Comparison of ENCODE assay signal across 1 cellular context in genomic region chr16:70746708-70747424, GRCh38.
A peak's percentile ranks its signal among the peaks of the same experiment; 100 is the strongest.
TF ChIP-seq lines count a peak whose summit lies in the region.

No MANE protein-coding gene starts in this region.

TF ChIP-seq in HepG2, 621 proteins besides CTCF, POLR2A, EP300 and RAD21 (continued from another document):
- TF ChIP-seq, protein P1, sequence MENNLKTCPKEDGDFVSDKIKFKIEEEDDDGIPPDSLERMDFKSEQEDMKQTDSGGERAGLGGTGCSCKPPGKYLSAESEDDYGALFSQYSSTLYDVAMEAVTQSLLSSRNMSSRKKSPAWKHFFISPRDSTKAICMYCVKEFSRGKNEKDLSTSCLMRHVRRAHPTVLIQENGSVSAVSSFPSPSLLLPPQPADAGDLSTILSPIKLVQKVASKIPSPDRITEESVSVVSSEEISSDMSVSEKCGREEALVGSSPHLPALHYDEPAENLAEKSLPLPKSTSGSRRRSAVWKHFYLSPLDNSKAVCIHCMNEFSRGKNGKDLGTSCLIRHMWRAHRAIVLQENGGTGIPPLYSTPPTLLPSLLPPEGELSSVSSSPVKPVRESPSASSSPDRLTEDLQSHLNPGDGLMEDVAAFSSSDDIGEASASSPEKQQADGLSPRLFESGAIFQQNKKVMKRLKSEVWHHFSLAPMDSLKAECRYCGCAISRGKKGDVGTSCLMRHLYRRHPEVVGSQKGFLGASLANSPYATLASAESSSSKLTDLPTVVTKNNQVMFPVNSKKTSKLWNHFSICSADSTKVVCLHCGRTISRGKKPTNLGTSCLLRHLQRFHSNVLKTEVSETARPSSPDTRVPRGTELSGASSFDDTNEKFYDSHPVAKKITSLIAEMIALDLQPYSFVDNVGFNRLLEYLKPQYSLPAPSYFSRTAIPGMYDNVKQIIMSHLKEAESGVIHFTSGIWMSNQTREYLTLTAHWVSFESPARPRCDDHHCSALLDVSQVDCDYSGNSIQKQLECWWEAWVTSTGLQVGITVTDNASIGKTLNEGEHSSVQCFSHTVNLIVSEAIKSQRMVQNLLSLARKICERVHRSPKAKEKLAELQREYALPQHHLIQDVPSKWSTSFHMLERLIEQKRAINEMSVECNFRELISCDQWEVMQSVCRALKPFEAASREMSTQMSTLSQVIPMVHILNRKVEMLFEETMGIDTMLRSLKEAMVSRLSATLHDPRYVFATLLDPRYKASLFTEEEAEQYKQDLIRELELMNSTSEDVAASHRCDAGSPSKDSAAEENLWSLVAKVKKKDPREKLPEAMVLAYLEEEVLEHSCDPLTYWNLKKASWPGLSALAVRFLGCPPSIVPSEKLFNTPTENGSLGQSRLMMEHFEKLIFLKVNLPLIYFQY (CRISPR knock-in tag; IDR thresholded peaks at IDR 0.05; ENCODE audit: borderline replicate concordance), result peak; percentile 29; the same call in 1 of the 2 replicates
- TF ChIP-seq BRF2 (CRISPR knock-in tag; IDR thresholded peaks at IDR 0.05) (no peak), HOXD1 (CRISPR knock-in tag; IDR thresholded peaks at IDR 0.05) (0 out of 2 replicates have a peak, but pooled peaks have one; percentile 42), TEF (CRISPR knock-in tag; IDR thresholded peaks at IDR 0.05) (no peak), ELF3 (CRISPR knock-in tag; IDR thresholded peaks at IDR 0.05) (peak; percentile 99), PHF5A (CRISPR knock-in tag; IDR thresholded peaks at IDR 0.05; ENCODE audit: low read depth, unreplicated experiment) (no peak), FOSL1 (CRISPR knock-in tag; IDR thresholded peaks at IDR 0.05; ENCODE audit: borderline replicate concordance) (peak; percentile 100), ZNF781 (CRISPR knock-in tag; IDR thresholded peaks at IDR 0.05; ENCODE audit: borderline replicate concordance, not compliant biosample characterization) (no peak), ZNF281 (CRISPR knock-in tag; IDR thresholded peaks at IDR 0.05; ENCODE audit: borderline replicate concordance) (peak; percentile 85; the same call in 1 of the 2 replicates), TOPORS (CRISPR knock-in tag; IDR thresholded peaks at IDR 0.05) (no peak), ZSCAN31 (CRISPR knock-in tag; IDR thresholded peaks at IDR 0.05; ENCODE audit: low read depth) (peak; percentile 57; the same call in 1 of the 2 replicates), TBP (CRISPR knock-in tag; IDR thresholded peaks at IDR 0.05) (0 out of 2 replicates have a peak, but pooled peaks have one; percentile 29), SPEN (CRISPR knock-in tag; IDR thresholded peaks at IDR 0.05; ENCODE audit: low read depth) (peak; percentile 76), RFXANK (CRISPR knock-in tag; IDR thresholded peaks at IDR 0.05) (no peak), ZNF841 (CRISPR knock-in tag; IDR thresholded peaks at IDR 0.05; ENCODE audit: borderline replicate concordance) (no peak), KDM3A (CRISPR knock-in tag; IDR thresholded peaks at IDR 0.05; ENCODE audit: low read depth) (peak; percentile 86), PTBP1 (IDR thresholded peaks at IDR 0.05; ENCODE audit: low read depth, low read length, poor library complexity, severe bottlenecking) (no peak), ELK4 (CRISPR knock-in tag; IDR thresholded peaks at IDR 0.05; ENCODE audit: borderline replicate concordance) (no peak), ARNTL (CRISPR knock-in tag; IDR thresholded peaks at IDR 0.05) (peak; percentile 97), ZNF775 (CRISPR knock-in tag; IDR thresholded peaks at IDR 0.05; ENCODE audit: borderline replicate concordance) (no peak), ONECUT2 (CRISPR knock-in tag; IDR thresholded peaks at IDR 0.05) (no peak), U2AF2 (IDR thresholded peaks at IDR 0.05; ENCODE audit: low read depth, low read length) (no peak), ZNF367 (CRISPR knock-in tag; IDR thresholded peaks at IDR 0.05; ENCODE audit: borderline replicate concordance) (no peak), BATF2 (CRISPR knock-in tag; IDR thresholded peaks at IDR 0.05) (no peak), MAFG (CRISPR knock-in tag; IDR thresholded peaks at IDR 0.05) (no peak), ZNF260 (CRISPR knock-in tag; IDR thresholded peaks at IDR 0.05; ENCODE audit: borderline replicate concordance, low read depth) (0 out of 2 replicates have a peak, but pooled peaks have one; percentile 15), TGIF2 (CRISPR knock-in tag; IDR thresholded peaks at IDR 0.05) (peak; percentile 92), PATZ1 (CRISPR knock-in tag; IDR thresholded peaks at IDR 0.05) (peak; percentile 92), MAFF (IDR thresholded peaks at IDR 0.05; ENCODE audit: low read depth, low read length) (peak; percentile 35; the same call in 1 of the 2 replicates), ZNF737 (CRISPR knock-in tag; IDR thresholded peaks at IDR 0.05; ENCODE audit: borderline replicate concordance) (no peak), ZNF572 (CRISPR knock-in tag; IDR thresholded peaks at IDR 0.05) (0 out of 2 replicates have a peak, but pooled peaks have one; percentile 43), ZNF709 (CRISPR knock-in tag; IDR thresholded peaks at IDR 0.05) (peak; percentile 28; the same call in 1 of the 2 replicates)
- TF ChIP-seq, protein P2, sequence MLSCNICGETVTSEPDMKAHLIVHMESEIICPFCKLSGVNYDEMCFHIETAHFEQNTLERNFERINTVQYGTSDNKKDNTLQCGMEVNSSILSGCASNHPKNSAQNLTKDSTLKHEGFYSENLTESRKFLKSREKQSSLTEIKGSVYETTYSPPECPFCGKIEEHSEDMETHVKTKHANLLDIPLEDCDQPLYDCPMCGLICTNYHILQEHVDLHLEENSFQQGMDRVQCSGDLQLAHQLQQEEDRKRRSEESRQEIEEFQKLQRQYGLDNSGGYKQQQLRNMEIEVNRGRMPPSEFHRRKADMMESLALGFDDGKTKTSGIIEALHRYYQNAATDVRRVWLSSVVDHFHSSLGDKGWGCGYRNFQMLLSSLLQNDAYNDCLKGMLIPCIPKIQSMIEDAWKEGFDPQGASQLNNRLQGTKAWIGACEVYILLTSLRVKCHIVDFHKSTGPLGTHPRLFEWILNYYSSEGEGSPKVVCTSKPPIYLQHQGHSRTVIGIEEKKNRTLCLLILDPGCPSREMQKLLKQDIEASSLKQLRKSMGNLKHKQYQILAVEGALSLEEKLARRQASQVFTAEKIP (CRISPR knock-in tag; IDR thresholded peaks at IDR 0.05; ENCODE audit: borderline replicate concordance), result no peak
